In genomic region chrX:120251471-120252011, GRCh38 we compare ENCODE assay signal across 1 cellular context.
TF ChIP-seq lines count a peak whose summit lies in the region.

No MANE protein-coding gene starts in this region.

TF ChIP-seq in H1, 55 proteins besides CTCF, POLR2A, EP300 and RAD21:
- TF ChIP-seq RXRA (IDR thresholded peaks at IDR 0.05; ENCODE audit: insufficient read depth, low read depth, low read length) = no peak
- TF ChIP-seq CHD2 (IDR thresholded peaks at IDR 0.05; ENCODE audit: low read length) = no peak
- TF ChIP-seq CEBPB (IDR thresholded peaks at IDR 0.05; ENCODE audit: low read depth, low read length) = no peak
- TF ChIP-seq MAX (IDR thresholded peaks at IDR 0.05) = peak; percentile 27; the same call in 1 of the 2 replicates
- 0 out of 2 replicates have a peak, but pooled peaks have one; percentile 10 for TF ChIP-seq TAF1 (IDR thresholded peaks at IDR 0.05; ENCODE audit: low read depth, low read length)
- TF ChIP-seq ASH2L (IDR thresholded peaks at IDR 0.05; ENCODE audit: low read length) = peak; percentile 12
